ENCODE assay signal across 11 cellular contexts in genomic region chr6:114343782-114344144, GRCh38. TPM values are rescaled to one million over a fixed set of nuclear protein-coding genes. Genes with fewer than 3 reads are reported as not detected.
DNase-seq lines count a peak whose midpoint lies in the region; ATAC-seq, FAIRE-seq and TF ChIP-seq lines count a peak whose summit lies in the region.
"Had no signal": no experiment of that assay in that cellular context is flagged by ENCODE, and none has a peak within 500 bp of the region (broad histone marks: within the 10 kb centered on the region; RNA-seq: fewer than 3 reads in every experiment).

No MANE protein-coding gene starts in this region.

- TF ChIP-seq CTCF in HepG2 (CRISPR knock-in tag; IDR thresholded peaks at IDR 0.05) (no peak), right lobe of liver (IDR thresholded peaks at IDR 0.05) (no peak), brain (conservative IDR thresholded peaks at IDR 0.05) (peak in 1 of 2 experiments; percentile 10), type B pancreatic cell (conservative IDR thresholded peaks at IDR 0.05) (peak; percentile 10)

- POLR2A ChIA-PET in HepG2 (lab: Yijun Ruan, JAX) = interaction anchor here (0.6 to 2.0 kb wide), 2 partner anchors 175 to 373 kb away, joined by 3 to 11 read pairs; partner anchors contain the start of gene HDAC2

- H3K36me3 Mint-ChIP-seq in brain = no peaks in the 10 kb centered on the region
- no peaks in the 10 kb centered on the region for H3K36me3 Mint-ChIP-seq in type B pancreatic cell

- H3K4me1 Mint-ChIP-seq in brain (peaks cover 40% of the 10 kb centered on the region), type B pancreatic cell (ENCODE audit: unreplicated experiment) (peaks cover 9% of the 10 kb centered on the region)
- peaks cover 6% of the 10 kb centered on the region for H3K4me1 Mint-ChIP-seq in stimulated activated naive CD8-positive, alpha-beta T cell treated with anti-CD3 and anti-CD28 coated beads, Interleukin-15, amount 100 ng/mL, for 72 hours

- H3K27me3 Mint-ChIP-seq in brain (peaks cover 36% of the 10 kb centered on the region), type B pancreatic cell (peaks cover 48% of the 10 kb centered on the region)
- peaks cover 39% of the 10 kb centered on the region for H3K27me3 Mint-ChIP-seq in stimulated activated naive CD8-positive, alpha-beta T cell treated with anti-CD3 and anti-CD28 coated beads, Interleukin-15, amount 100 ng/mL, for 72 hours

- H3K9ac ChIP-seq in HepG2 (ENCODE audit: insufficient read depth, low read depth, low read length) = peak overlapping the region; percentile 67
- no peak overlapping the region for H3K9ac ChIP-seq in mucosa of rectum (ENCODE audit: low read depth in 1 of 2, low read length in 2 of 2)

- no peaks in the 10 kb centered on the region; a peak in 2 of 5 replicates for H3K27me3 ChIP-seq in HepG2 (ENCODE audit: control insufficient read depth in 1 of 2, insufficient read depth in 2 of 2, low read length in 2 of 2)
- H3K27me3 ChIP-seq in right lobe of liver = peaks cover 4 to 16% of the 10 kb centered on the region in 2 donors
- H3K27me3 ChIP-seq in mucosa of rectum (ENCODE audit: control insufficient read depth in 2 of 2, insufficient read depth in 2 of 2, low read length in 2 of 2) = peaks cover 6 to 9% of the 10 kb centered on the region in 2 donors

- TF ChIP-seq EP300 in HepG2 (IDR thresholded peaks at IDR 0.05; ENCODE audit: low read depth in 2 of 2, low read length in 2 of 2) (no peak), HepG2 (CRISPR knock-in tag; IDR thresholded peaks at IDR 0.05; ENCODE audit: borderline replicate concordance) (no peak)

- no peak for FAIRE-seq in HepG2 (lab: Jason Lieb, UNC)

- H3K36me3 ChIP-seq in HepG2 (replicated peaks in 1 of 2; ENCODE audit: control insufficient read depth in 1 of 2, insufficient read depth in 2 of 2, low read length in 2 of 2) = no peaks in the 10 kb centered on the region
- H3K36me3 ChIP-seq in right lobe of liver = no peaks in the 10 kb centered on the region
- no peaks in the 10 kb centered on the region for H3K36me3 ChIP-seq in mucosa of rectum (ENCODE audit: control insufficient read depth in 2 of 2, insufficient read depth in 2 of 2, low read length in 2 of 2)
- H3K36me3 ChIP-seq: prostate gland had no signal

- in situ Hi-C loops in HepG2 (cut with HindIII; ENCODE audit: extremely low pct_ligation_motif_present, low pct_unique_long_range_greater_than_20kb) = loop anchor here (25.0 kb wide), 1 partner anchor 356 kb away; no protein-coding TSS in a partner anchor

- BruUV-seq in HepG2 (replicated peaks; lab: Mats Ljungman, UMichigan) = no TSS peak

- H3K4me1 ChIP-seq in HepG2 (ENCODE audit: insufficient read depth, low read length) (peaks cover 27% of the 10 kb centered on the region), right lobe of liver (peaks cover 0 to 11% (median 2%) of the 10 kb centered on the region in 4 donors), mucosa of rectum (ENCODE audit: control insufficient read depth in 2 of 2, insufficient read depth in 2 of 2, low read length in 2 of 2) (peaks cover 0 to 7% of the 10 kb centered on the region in 2 donors)

- TF ChIP-seq POLR2A in HepG2 (IDR thresholded peaks at IDR 0.05; ENCODE audit: insufficient read depth in 1 of 2, low read depth in 2 of 2, low read length in 2 of 2) = no peak
- no peak for TF ChIP-seq POLR2A in right lobe of liver (IDR thresholded peaks at IDR 0.05)

- H3K79me2 ChIP-seq in HepG2 (ENCODE audit: insufficient read depth, low read length) = peaks cover 26% of the 10 kb centered on the region

- H3K27ac ChIP-seq in HepG2 (ENCODE audit: extremely low read length, insufficient read depth, low read length) (no peak overlapping the region), right lobe of liver (no peak overlapping the region), mucosa of rectum (ENCODE audit: low read depth in 2 of 2, low read length in 2 of 2) (no peak overlapping the region)
- H3K27ac ChIP-seq: prostate gland had no signal

- CTCF ChIA-PET in HepG2 (lab: Yijun Ruan, JAX; ENCODE audit: low intra/inter-chr PET ratio, low total read pairs) = no interaction called here

- intact Hi-C loops in HepG2 (cut with micrococcal nuclease; ENCODE audit: unreplicated experiment) (loop anchor here (1.0 to 10.0 kb wide), 4 partner anchors 171 to 349 kb away; no protein-coding TSS in a partner anchor), right lobe of liver (cut with DNase I) (no loop called here)

- DNase-seq in HepG2 (ENCODE audit: low spot score) (no peak), right lobe of liver (no peak), type B pancreatic cell (ENCODE audit: extremely low spot score, unreplicated experiment) (no peak), cortex of kidney (lab: John Stamatoyannopoulos, UW) (no peak), RKO (ENCODE audit: low spot score) (no peak)
- DNase-seq in stimulated activated naive CD8-positive, alpha-beta T cell treated with anti-CD3 and anti-CD28 coated beads, Interleukin-15, amount 100 ng/mL, for 72 hours = no peak
- DNase-seq: KG1 had no signal

- H3K4me2 ChIP-seq in HepG2 (ENCODE audit: low read depth, low read length) = peak overlapping the region; percentile 84

- 29% methylated on average over 2 of the region's 2 CpGs for WGBS in HepG2 (ENCODE audit: low lambda C conversion rate)
- 38% methylated on average over 2 of the region's 2 CpGs for WGBS in right lobe of liver (ENCODE audit: insufficient coverage, low coverage, low lambda C conversion rate, missing lambda C conversion rate)

- H3K27ac Mint-ChIP-seq in brain (peak overlapping the region in 3 of 5 experiments; percentile 42 to 64 (median 43)), type B pancreatic cell (peak overlapping the region; percentile 54)
- H3K27ac Mint-ChIP-seq in stimulated activated naive CD8-positive, alpha-beta T cell treated with anti-CD3 and anti-CD28 coated beads, Interleukin-15, amount 100 ng/mL, for 72 hours = no peak overlapping the region
- H3K27ac Mint-ChIP-seq: dendritic cell treated with granulocyte-macrophage colony-stimulating factor and Interleukin-4, amounts not matched to agents 40 ng/mL and 50 ng/mL, for 4 days had no signal

- H2AFZ ChIP-seq in HepG2 (ENCODE audit: low read length) = peak overlapping the region; percentile 55

- H3K9me3 ChIP-seq in HepG2 (ENCODE audit: low read length) (no peaks in the 10 kb centered on the region), right lobe of liver (no peaks in the 10 kb centered on the region), mucosa of rectum (ENCODE audit: control insufficient read depth in 2 of 2, low read length in 2 of 2) (no peaks in the 10 kb centered on the region)
- H3K9me3 ChIP-seq: prostate gland had no signal

- H3K4me3 Mint-ChIP-seq in brain = peak overlapping the region; percentile 84 to 89 (median 85)
- H3K4me3 Mint-ChIP-seq in type B pancreatic cell = peak overlapping the region; percentile 90
- peak overlapping the region in 1 of 2 donors; percentile 6 for H3K4me3 Mint-ChIP-seq in stimulated activated naive CD8-positive, alpha-beta T cell treated with anti-CD3 and anti-CD28 coated beads, Interleukin-15, amount 100 ng/mL, for 72 hours
- H3K4me3 Mint-ChIP-seq: dendritic cell treated with granulocyte-macrophage colony-stimulating factor and Interleukin-4, amounts not matched to agents 40 ng/mL and 50 ng/mL, for 4 days had no signal

- H3K4me3 ChIP-seq in HepG2 (replicated peaks in 1 of 3; ENCODE audit: insufficient read depth in 1 of 3, low read depth in 2 of 3, low read length in 3 of 3) (peak overlapping the region; percentile 61 to 90 (median 90)), right lobe of liver (no peak overlapping the region), mucosa of rectum (ENCODE audit: low read length in 2 of 2) (peak overlapping the region; percentile 40 to 63)

- ATAC-seq in HepG2 (peak; percentile 29), right lobe of liver (no peak)
- no peak for ATAC-seq in stimulated activated naive CD8-positive, alpha-beta T cell treated with anti-CD3 and anti-CD28 coated beads, Interleukin-15, amount 100 ng/mL, for 72 hours

- no peak for TF ChIP-seq RAD21 in HepG2 (CRISPR knock-in tag; IDR thresholded peaks at IDR 0.05)

- H4K20me1 ChIP-seq in HepG2 (ENCODE audit: insufficient read depth, low read length) = peaks cover 5% of the 10 kb centered on the region; the same call in 1 of the 2 replicates

- H3K9me3 Mint-ChIP-seq in brain = no peaks in the 10 kb centered on the region
- no peaks in the 10 kb centered on the region for H3K9me3 Mint-ChIP-seq in type B pancreatic cell
- no peaks in the 10 kb centered on the region for H3K9me3 Mint-ChIP-seq in stimulated activated naive CD8-positive, alpha-beta T cell treated with anti-CD3 and anti-CD28 coated beads, Interleukin-15, amount 100 ng/mL, for 72 hours
- H3K9me3 Mint-ChIP-seq: dendritic cell treated with granulocyte-macrophage colony-stimulating factor and Interleukin-4, amounts not matched to agents 40 ng/mL and 50 ng/mL, for 4 days had no signal

TF ChIP-seq in HepG2, 621 proteins besides CTCF, POLR2A, EP300 and RAD21 (continues in another document):
- 0 out of 2 replicates have a peak, but pooled peaks have one; percentile 3 for TF ChIP-seq ZNF546 (CRISPR knock-in tag; conservative IDR thresholded peaks at IDR 0.05)

RNA-seq across cellular contexts. Expression of gene HS3ST5, which starts 0.9 kb away (rescaled TPM):
- total RNA-seq in HepG2 (2016; rRNA removed; fragmentation: Illumina TruSeq; extraction: Trizol) (1.0 and 1.1 TPM in 2 replicates), right lobe of liver (not detected), type B pancreatic cell (ENCODE audit: low replicate concordance) (3.6 and 5.5 TPM in 2 replicates)
- total RNA-seq in HepG2 (2016; cell fraction: cytosol; rRNA removed; fragmentation: Illumina TruSeq; extraction: Trizol; ENCODE audit: low read depth) = 0.79 and 1.8 TPM in 2 replicates
- total RNA-seq in HepG2 (2016; cell fraction: insoluble cytoplasmic fraction; rRNA removed; fragmentation: Illumina TruSeq; extraction: Trizol) = 0.89 and 1.3 TPM in 2 replicates
- 0.55 and 0.90 TPM in 2 replicates for total RNA-seq in HepG2 (2016; cell fraction: membrane; rRNA removed; fragmentation: Illumina TruSeq; extraction: Trizol)
- 2.0 TPM in 2 replicates for total RNA-seq in HepG2 (2016; cell fraction: nucleus; rRNA removed; fragmentation: Illumina TruSeq; extraction: Trizol)
- polyA plus RNA-seq in HepG2 (2011; rRNA removed) (1.2 and 1.6 TPM in 2 replicates), brain (ENCODE audit: insufficient read depth, low read depth, low replicate concordance) (1.9 TPM)
- 0.86 and 0.96 TPM in 2 replicates for polyA plus RNA-seq in HepG2 (2011; cell fraction: cytosol; rRNA removed)
- 2.2 and 3.3 TPM in 2 replicates for polyA plus RNA-seq in HepG2 (2011; cell fraction: nucleus; rRNA removed)
- polyA plus RNA-seq in HepG2 (2012) = 4.4 and 4.6 TPM in 2 replicates
- 0.11 and 0.22 TPM in 2 replicates for polyA plus RNA-seq in HepG2 (2016; cell fraction: cytosol; fragmentation: Illumina TruSeq; extraction: Trizol; ENCODE audit: low read depth)
- 0.84 and 1.1 TPM in 2 replicates for polyA plus RNA-seq in HepG2 (2016; cell fraction: insoluble cytoplasmic fraction; fragmentation: Illumina TruSeq; extraction: Trizol; ENCODE audit: low read depth)
- polyA plus RNA-seq in HepG2 (2016; cell fraction: membrane; fragmentation: Illumina TruSeq; extraction: Trizol; ENCODE audit: low read depth) = 0.43 and 0.50 TPM in 2 replicates
- 1.6 and 2.8 TPM in 2 replicates for polyA plus RNA-seq in HepG2 (2016; cell fraction: nucleus; fragmentation: Illumina TruSeq; extraction: Trizol; ENCODE audit: insufficient read depth, low read depth)
- 3.8 TPM in 1 of 2 replicates, not detected in the other for polyA minus RNA-seq in HepG2 (2011; rRNA and poly(A)+ RNA removed; ENCODE audit: low replicate concordance)
- 2.2 and 2.8 TPM in 2 replicates for polyA minus RNA-seq in HepG2 (2011; cell fraction: cytosol; rRNA and poly(A)+ RNA removed)
- 24.7 and 25.9 TPM in 2 replicates for polyA minus RNA-seq in HepG2 (2011; cell fraction: nucleus; rRNA and poly(A)+ RNA removed)

Comparison
In these comparisons a context has a peak if more than half of its experiments do, and no peak if none do; other contexts are left out.
1. H3K4me3 ChIP-seq: peak in HepG2 (3 of 3) and mucosa of rectum (2 of 2); none in right lobe of liver (0 of 3).
2. H3K27ac Mint-ChIP-seq: peak in brain (3 of 5) and type B pancreatic cell (single experiment); none in stimulated activated naive CD8-positive, alpha-beta T cell treated with anti-CD3 and anti-CD28 coated beads, Interleukin-15, amount 100 ng/mL, for 72 hours (0 of 2).